10 cellular contexts compared by ENCODE assay signal in genomic region chr13:40402931-40403412, GRCh38.
DNase-seq lines count a peak whose midpoint lies in the region; ATAC-seq and TF ChIP-seq lines count a peak whose summit lies in the region.
"Had no signal": no experiment of that assay in that cellular context is flagged by ENCODE, and none has a peak within 500 bp of the region (broad histone marks: within the 10 kb centered on the region; RNA-seq: fewer than 3 reads in every experiment).

No MANE protein-coding gene starts in this region.

- H3K4me1 Mint-ChIP-seq in activated T-cell treated with anti-CD3 and anti-CD28 coated beads, Interleukin-2, amount 50 U/mL, for 72 hours (ENCODE audit: low read depth), result peaks cover 28% of the 10 kb centered on the region

- intact Hi-C loops in breast epithelium (cut with DNase I; ENCODE audit: low total_unique reads) (no loop called here), right lobe of liver (cut with DNase I) (no loop called here)

- no peak overlapping the region for H3K27ac Mint-ChIP-seq in activated T-cell treated with anti-CD3 and anti-CD28 coated beads, Interleukin-2, amount 50 U/mL, for 72 hours

- no peaks in the 10 kb centered on the region for H3K36me3 ChIP-seq in Karpas-422 (ENCODE audit: insufficient read depth, low read length)
- H3K36me3 ChIP-seq in breast epithelium, result no peaks in the 10 kb centered on the region
- H3K36me3 ChIP-seq in right lobe of liver, result no peaks in the 10 kb centered on the region
- no peaks in the 10 kb centered on the region for H3K36me3 ChIP-seq in subcutaneous abdominal adipose tissue (ENCODE audit: control insufficient read depth in 5 of 5, insufficient read depth in 5 of 5, low read length in 5 of 5)

- no peak overlapping the region for H3K4me3 ChIP-seq in Karpas-422 (ENCODE audit: low read length)
- H3K4me3 ChIP-seq in breast epithelium, result no peak overlapping the region
- H3K4me3 ChIP-seq in right lobe of liver, result no peak overlapping the region
- peak overlapping the region in 1 of 5 donors; percentile 6 for H3K4me3 ChIP-seq in subcutaneous abdominal adipose tissue (ENCODE audit: low read depth in 1 of 5, low read length in 5 of 5)

- ATAC-seq in right lobe of liver (peak; percentile 1 to 6 (median 5)), HG03135 (IDR thresholded peaks at IDR 0.05; ENCODE audit: unreplicated experiment) (no peak)
- ATAC-seq in activated T-cell treated with anti-CD3 and anti-CD28 coated beads, Interleukin-2, amount 50 U/mL, for 72 hours (replicated peaks in 1 of 2), result no peak

- no peaks in the 10 kb centered on the region for H3K9me3 ChIP-seq in Karpas-422 (ENCODE audit: low read length)
- no peaks in the 10 kb centered on the region for H3K9me3 ChIP-seq in breast epithelium
- no peaks in the 10 kb centered on the region for H3K9me3 ChIP-seq in right lobe of liver
- no peaks in the 10 kb centered on the region for H3K9me3 ChIP-seq in subcutaneous abdominal adipose tissue (ENCODE audit: control insufficient read depth in 5 of 5, low read length in 5 of 5)

- no peak overlapping the region for H2AFZ ChIP-seq in Karpas-422 (ENCODE audit: low read length)

- no peaks in the 10 kb centered on the region for H3K36me3 Mint-ChIP-seq in activated T-cell treated with anti-CD3 and anti-CD28 coated beads, Interleukin-2, amount 50 U/mL, for 72 hours (ENCODE audit: insufficient read depth in 2 of 2)

- TF ChIP-seq CTCF in breast epithelium (IDR thresholded peaks at IDR 0.05) (no peak), right lobe of liver (IDR thresholded peaks at IDR 0.05) (no peak)

- no peaks in the 10 kb centered on the region for H3K9me2 ChIP-seq in Karpas-422 (replicated peaks; ENCODE audit: insufficient read depth, low read length)

- H3K9me3 Mint-ChIP-seq in activated T-cell treated with anti-CD3 and anti-CD28 coated beads, Interleukin-2, amount 50 U/mL, for 72 hours, result no peaks in the 10 kb centered on the region

- H4K20me1 ChIP-seq in Karpas-422 (ENCODE audit: insufficient read depth, low read depth, low read length), result no peaks in the 10 kb centered on the region

- H3K27me3 ChIP-seq in Karpas-422 (ENCODE audit: low read length) (no peaks in the 10 kb centered on the region), breast epithelium (no peaks in the 10 kb centered on the region), right lobe of liver (no peaks in the 10 kb centered on the region), subcutaneous abdominal adipose tissue (ENCODE audit: control insufficient read depth in 5 of 5, insufficient read depth in 4 of 5, low read length in 5 of 5) (no peaks in the 10 kb centered on the region)

- no peaks in the 10 kb centered on the region for H3K27me3 Mint-ChIP-seq in activated T-cell treated with anti-CD3 and anti-CD28 coated beads, Interleukin-2, amount 50 U/mL, for 72 hours (ENCODE audit: low read depth)

- WGBS in right lobe of liver (ENCODE audit: insufficient coverage, low coverage, low lambda C conversion rate, missing lambda C conversion rate), result 54% methylated on average over 7 of the region's 9 CpGs

- no peak for TF ChIP-seq POLR2A in breast epithelium (IDR thresholded peaks at IDR 0.05)
- no peak for TF ChIP-seq POLR2A in right lobe of liver (IDR thresholded peaks at IDR 0.05)

- DNase-seq in Karpas-422, result no peak
- no peak for DNase-seq in breast epithelium (ENCODE audit: low spot score in 2 of 2)
- no peak for DNase-seq in right lobe of liver
- DNase-seq in stimulated activated CD4-positive, alpha-beta T cell treated with anti-CD3 and anti-CD28 coated beads, Interleukin-1b, Interleukin-23, amount 100 ng/mL, for 48 hours, result no peak
- DNase-seq in midbrain (lab: John Stamatoyannopoulos, UW), result no peak
- DNase-seq in activated T-cell treated with anti-CD3 and anti-CD28 coated beads, Interleukin-2, amount 50 U/mL, for 72 hours, result no peak
- DNase-seq: activated T-cell treated with anti-CD3 and anti-CD28 coated beads for 4 hours, NCI-H82 had no signal

- H3K27ac ChIP-seq in Karpas-422 (ENCODE audit: low read length) (no peak overlapping the region), breast epithelium (peak overlapping the region; percentile 31 to 63), right lobe of liver (peak overlapping the region; percentile 20 to 80 (median 38)), subcutaneous abdominal adipose tissue (ENCODE audit: low read depth, low read length) (peak overlapping the region; percentile 87)

- H3K9ac ChIP-seq in Karpas-422 (ENCODE audit: low read length) (no peak overlapping the region), subcutaneous abdominal adipose tissue (ENCODE audit: low read length in 5 of 5) (peak overlapping the region in 2 of 5 donors; percentile 35 to 43)

- H3K4me2 ChIP-seq in Karpas-422 (ENCODE audit: low read depth, low read length, poor library complexity, severe bottlenecking), result peak overlapping the region; percentile 49

- peak overlapping the region in 1 of 2 donors; percentile 13 for H3K4me3 Mint-ChIP-seq in activated T-cell treated with anti-CD3 and anti-CD28 coated beads, Interleukin-2, amount 50 U/mL, for 72 hours

- H3K4me1 ChIP-seq in Karpas-422 (ENCODE audit: low read length) (peaks cover 15% of the 10 kb centered on the region), breast epithelium (peaks cover 0 to 5% of the 10 kb centered on the region in 2 donors), right lobe of liver (peaks cover 0 to 37% (median 4%) of the 10 kb centered on the region in 4 donors), subcutaneous abdominal adipose tissue (ENCODE audit: control insufficient read depth in 5 of 5, insufficient read depth in 5 of 5, low read length in 5 of 5) (peaks cover 15 to 38% (median 32%) of the 10 kb centered on the region in 5 donors)

- H3K79me2 ChIP-seq in Karpas-422 (ENCODE audit: low read length), result no peaks in the 10 kb centered on the region

Comparison
In these comparisons a context has a peak if more than half of its experiments do, and no peak if none do; other contexts are left out.
1. ATAC-seq: peak in right lobe of liver (4 of 4); none in HG03135 (single experiment) and activated T-cell treated with anti-CD3 and anti-CD28 coated beads, Interleukin-2, amount 50 U/mL, for 72 hours (0 of 2).